In genomic region chr4:40247350-40247749, GRCh38 we compare ENCODE assay signal across 11 cellular contexts. TPM values are rescaled to one million over a fixed set of nuclear protein-coding genes. Genes with fewer than 3 reads are reported as not detected.
DNase-seq lines count a peak whose midpoint lies in the region; ATAC-seq lines count a peak whose summit lies in the region.
"Had no signal": no experiment of that assay in that cellular context is flagged by ENCODE, and none has a peak within 500 bp of the region (broad histone marks: within the 10 kb centered on the region; RNA-seq: fewer than 3 reads in every experiment).

No MANE protein-coding gene starts in this region.

- H3K9me3 Mint-ChIP-seq in activated naive CD8-positive, alpha-beta T cell treated with anti-CD3 and anti-CD28 coated beads, Interleukin-2, amount 10 ng/mL, durations not matched to agents 7 days and 5 days, result no peaks in the 10 kb centered on the region
- H3K9me3 Mint-ChIP-seq in stimulated activated naive CD8-positive, alpha-beta T cell treated with anti-CD3 and anti-CD28 coated beads, Interleukin-15, Interleukin-2, amounts not matched to agents 100 ng/mL and 50 ng/mL, for 24 hours, result no peaks in the 10 kb centered on the region

- DNase-seq in activated T-cell treated with anti-CD3 and anti-CD28 coated beads for 1 hour (ENCODE audit: low read depth) (peak; percentile 49), activated T-cell treated with anti-CD3 and anti-CD28 coated beads for 4 hours (no peak), UCSD-AML1 (lab: John Stamatoyannopoulos, UW; ENCODE audit: unreplicated experiment) (peak; percentile 21), NCI-H128 (lab: John Stamatoyannopoulos, UW; ENCODE audit: unreplicated experiment) (no peak)
- DNase-seq in activated naive CD8-positive, alpha-beta T cell treated with anti-CD3 and anti-CD28 coated beads, Interleukin-2, amount 10 ng/mL, durations not matched to agents 7 days and 5 days, result peak; percentile 71
- DNase-seq: H7 had no signal

- H3K27ac Mint-ChIP-seq in activated naive CD8-positive, alpha-beta T cell treated with anti-CD3 and anti-CD28 coated beads, Interleukin-2, amount 10 ng/mL, durations not matched to agents 7 days and 5 days, result peak overlapping the region; percentile 90
- H3K27ac Mint-ChIP-seq in stimulated activated naive CD8-positive, alpha-beta T cell treated with anti-CD3 and anti-CD28 coated beads, Interleukin-15, Interleukin-2, amounts not matched to agents 100 ng/mL and 50 ng/mL, for 24 hours, result peak overlapping the region; percentile 88

- peak; percentile 67 for ATAC-seq in activated naive CD8-positive, alpha-beta T cell treated with anti-CD3 and anti-CD28 coated beads, Interleukin-2, amount 10 ng/mL, durations not matched to agents 7 days and 5 days (ENCODE audit: low read depth)
- no peak for ATAC-seq in GM21737 (IDR thresholded peaks at IDR 0.05; ENCODE audit: unreplicated experiment)
- ATAC-seq in GM18858 (IDR thresholded peaks at IDR 0.05; ENCODE audit: unreplicated experiment), result no peak
- ATAC-seq: A549 had no signal

- H3K36me3 Mint-ChIP-seq in activated naive CD8-positive, alpha-beta T cell treated with anti-CD3 and anti-CD28 coated beads, Interleukin-2, amount 10 ng/mL, durations not matched to agents 7 days and 5 days, result peaks cover 47% of the 10 kb centered on the region
- H3K36me3 Mint-ChIP-seq in stimulated activated naive CD8-positive, alpha-beta T cell treated with anti-CD3 and anti-CD28 coated beads, Interleukin-15, Interleukin-2, amounts not matched to agents 100 ng/mL and 50 ng/mL, for 24 hours (ENCODE audit: low read depth), result peaks cover 62% of the 10 kb centered on the region

- H3K27me3 Mint-ChIP-seq in activated naive CD8-positive, alpha-beta T cell treated with anti-CD3 and anti-CD28 coated beads, Interleukin-2, amount 10 ng/mL, durations not matched to agents 7 days and 5 days, result no peaks in the 10 kb centered on the region
- no peaks in the 10 kb centered on the region for H3K27me3 Mint-ChIP-seq in stimulated activated naive CD8-positive, alpha-beta T cell treated with anti-CD3 and anti-CD28 coated beads, Interleukin-15, Interleukin-2, amounts not matched to agents 100 ng/mL and 50 ng/mL, for 24 hours

- peaks cover 70% of the 10 kb centered on the region for H3K4me1 Mint-ChIP-seq in activated naive CD8-positive, alpha-beta T cell treated with anti-CD3 and anti-CD28 coated beads, Interleukin-2, amount 10 ng/mL, durations not matched to agents 7 days and 5 days
- H3K4me1 Mint-ChIP-seq in stimulated activated naive CD8-positive, alpha-beta T cell treated with anti-CD3 and anti-CD28 coated beads, Interleukin-15, Interleukin-2, amounts not matched to agents 100 ng/mL and 50 ng/mL, for 24 hours (ENCODE audit: low read depth), result peaks cover 93% of the 10 kb centered on the region

- POLR2A ChIA-PET in activated naive CD8-positive, alpha-beta T cell treated with anti-CD3 and anti-CD28 coated beads, Interleukin-2, amount 10 ng/mL, durations not matched to agents 7 days and 5 days (lab: Charles Lee), result interaction anchor here (0.8 to 1.8 kb wide), 18 partner anchors 9 to 191 kb away, joined by 3 to 10 read pairs (median 4); partner anchors contain the start of genes N4BP2 and RHOH

- H3K4me3 Mint-ChIP-seq in activated naive CD8-positive, alpha-beta T cell treated with anti-CD3 and anti-CD28 coated beads, Interleukin-2, amount 10 ng/mL, durations not matched to agents 7 days and 5 days, result peak overlapping the region; percentile 91
- H3K4me3 Mint-ChIP-seq in stimulated activated naive CD8-positive, alpha-beta T cell treated with anti-CD3 and anti-CD28 coated beads, Interleukin-15, Interleukin-2, amounts not matched to agents 100 ng/mL and 50 ng/mL, for 24 hours, result peak overlapping the region; percentile 23

RNA-seq across cellular contexts. Expression of gene RHOH, which starts 50.5 kb away (rescaled TPM):
- 100 to 1,000 TPM; 187 to 190 TPM for total RNA-seq in activated naive CD8-positive, alpha-beta T cell treated with anti-CD3 and anti-CD28 coated beads, Interleukin-2, amount 10 ng/mL, durations not matched to agents 7 days and 5 days
- total RNA-seq: Daoy had no signal

Comparison
In these comparisons a context has a peak if more than half of its experiments do, and no peak if none do; other contexts are left out.
1. DNase-seq: peak in activated T-cell treated with anti-CD3 and anti-CD28 coated beads for 1 hour (single experiment), UCSD-AML1 (single experiment) and activated naive CD8-positive, alpha-beta T cell treated with anti-CD3 and anti-CD28 coated beads, Interleukin-2, amount 10 ng/mL, durations not matched to agents 7 days and 5 days (single experiment); none in activated T-cell treated with anti-CD3 and anti-CD28 coated beads for 4 hours (single experiment) and NCI-H128 (single experiment).